21 cellular contexts compared by ENCODE assay signal in the genomic region with DNA sequence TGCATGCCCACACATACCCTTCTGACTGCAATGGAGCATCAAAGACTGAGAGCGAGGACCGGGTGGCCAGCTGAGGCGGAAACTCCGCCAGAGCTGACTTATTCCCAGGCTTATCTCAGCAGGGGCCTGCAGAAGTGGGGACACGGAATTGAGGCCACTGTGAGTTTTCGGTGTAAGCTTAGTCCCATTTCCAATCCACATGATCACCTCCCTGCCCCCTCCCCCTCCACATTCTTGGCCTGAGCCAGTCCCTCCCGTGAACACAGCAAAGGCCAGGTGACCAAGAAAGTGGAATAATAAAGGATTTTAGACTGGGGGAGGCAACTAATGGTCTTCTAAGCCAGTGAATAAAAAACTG.
"Had no signal": no experiment of that assay in that cellular context is flagged by ENCODE, and none has a peak within 500 bp of the region (broad histone marks: within the 10 kb centered on the region; RNA-seq: fewer than 3 reads in every experiment).

No MANE protein-coding gene starts in this region.

- H3K27ac ChIP-seq: esophagus squamous epithelium, gastrocnemius medialis, sigmoid colon, uterus, VCaP had no signal

- H3K36me3 ChIP-seq: breast epithelium, esophagus squamous epithelium, gastrocnemius medialis, sigmoid colon, uterus had no signal

- FAIRE-seq: astrocyte, colon, islet of Langerhans had no signal

- H3K4me2 ChIP-seq: smooth muscle cell had no signal

- H3K4me3 Mint-ChIP-seq: central memory CD8-positive, alpha-beta T cell; memory B cell; stimulated activated naive B cell treated with anti-CD40 and anti-IgM and Interleukin-4, amounts not matched to agents 10 μg/mL and 1 μg/mL and 100 μg/mL, for 72 hours; T-helper 17 cell had no signal

- H3K9me3 Mint-ChIP-seq: central memory CD8-positive, alpha-beta T cell had no signal

- H3K27ac Mint-ChIP-seq: memory B cell; stimulated activated naive B cell treated with anti-CD40 and anti-IgM and Interleukin-4, amounts not matched to agents 10 μg/mL and 1 μg/mL and 100 μg/mL, for 72 hours; T-helper 17 cell had no signal

- DNase-seq: activated CD4-positive, alpha-beta T cell treated with anti-CD3 and anti-CD28 coated beads for 1 hour; activated CD4-positive, alpha-beta T cell treated with anti-CD3 and anti-CD28 coated beads, Interleukin-2, amount 50 U/mL, for 4 hours; activated CD8-positive, alpha-beta memory T cell treated with anti-CD3 and anti-CD28 coated beads for 24 hours; esophagus squamous epithelium; gastrocnemius medialis; head of caudate nucleus; left cardiac atrium; sigmoid colon; stimulated activated naive B cell treated with anti-CD40 and anti-IgM and Interleukin-4, amounts not matched to agents 10 μg/mL and 1 μg/mL and 100 μg/mL, for 72 hours; SW 1271; T-helper 17 cell; trophoblast cell; uterus had no signal

- ATAC-seq: gastrocnemius medialis; left cardiac atrium; stimulated activated naive B cell treated with anti-CD40 and anti-IgM and Interleukin-4, amounts not matched to agents 10 μg/mL and 1 μg/mL and 100 μg/mL, for 72 hours; T-helper 17 cell had no signal

- H3K27me3 ChIP-seq: breast epithelium, gastrocnemius medialis, sigmoid colon, uterus had no signal

- H3K4me1 ChIP-seq: breast epithelium, esophagus squamous epithelium, gastrocnemius medialis, sigmoid colon, uterus had no signal

- H3K4me3 ChIP-seq: breast epithelium, esophagus squamous epithelium, gastrocnemius medialis, sigmoid colon, smooth muscle cell, uterus had no signal

- H3K36me3 Mint-ChIP-seq: memory B cell had no signal

- H3K9me3 ChIP-seq: breast epithelium, esophagus squamous epithelium, gastrocnemius medialis, sigmoid colon, uterus had no signal
